In genomic region chr1:217189362-217189761, GRCh38 we compare ENCODE assay signal across 33 cellular contexts.
"Had no signal": no experiment of that assay in that cellular context is flagged by ENCODE, and none has a peak within 500 bp of the region (broad histone marks: within the 10 kb centered on the region; RNA-seq: fewer than 3 reads in every experiment).

No MANE protein-coding gene starts in this region.

- H3K27me3 ChIP-seq: MG63 had no signal

- H3K4me2 ChIP-seq: KMS-11 had no signal

- H3K9ac ChIP-seq: KMS-11 had no signal

- DNase-seq: Karpas-422, Kasumi-1, MM.1S, MV-4-11, NCI-H1048, NCI-H1092, NCI-H1092 treated with DMSO at 0.1 percent for 48 hours, NCI-H1105, NCI-H1105 treated with DMSO at 0.1 percent for 48 hours, NCI-H1417, NCI-H1417 treated with DMSO at 0.1 percent for 48 hours, NCI-H1436, NCI-H1436 treated with DMSO at 0.1 percent for 48 hours, NCI-H146, NCI-H1694, NCI-H1694 treated with DMSO at 0.1 percent for 48 hours, NCI-H187, NCI-H187 treated with DMSO at 0.1 percent for 48 hours, NCI-H1930, NCI-H2029, NCI-H2029 treated with DMSO at 0.1 percent for 48 hours, NCI-H2081, NCI-H2081 treated with DMSO at 0.1 percent for 48 hours, NCI-H2107, NCI-H2171, NCI-H2227 treated with DMSO at 0.1 percent for 48 hours, NCI-H226, NCI-H345, NCI-H446, NCI-H446 treated with DMSO at 0.1 percent for 48 hours, NCI-H510A had no signal

- H3K36me3 ChIP-seq: MG63 had no signal

- H3K4me3 ChIP-seq: MG63 had no signal
